ENCODE assay signal across 6 cellular contexts in the genomic region with DNA sequence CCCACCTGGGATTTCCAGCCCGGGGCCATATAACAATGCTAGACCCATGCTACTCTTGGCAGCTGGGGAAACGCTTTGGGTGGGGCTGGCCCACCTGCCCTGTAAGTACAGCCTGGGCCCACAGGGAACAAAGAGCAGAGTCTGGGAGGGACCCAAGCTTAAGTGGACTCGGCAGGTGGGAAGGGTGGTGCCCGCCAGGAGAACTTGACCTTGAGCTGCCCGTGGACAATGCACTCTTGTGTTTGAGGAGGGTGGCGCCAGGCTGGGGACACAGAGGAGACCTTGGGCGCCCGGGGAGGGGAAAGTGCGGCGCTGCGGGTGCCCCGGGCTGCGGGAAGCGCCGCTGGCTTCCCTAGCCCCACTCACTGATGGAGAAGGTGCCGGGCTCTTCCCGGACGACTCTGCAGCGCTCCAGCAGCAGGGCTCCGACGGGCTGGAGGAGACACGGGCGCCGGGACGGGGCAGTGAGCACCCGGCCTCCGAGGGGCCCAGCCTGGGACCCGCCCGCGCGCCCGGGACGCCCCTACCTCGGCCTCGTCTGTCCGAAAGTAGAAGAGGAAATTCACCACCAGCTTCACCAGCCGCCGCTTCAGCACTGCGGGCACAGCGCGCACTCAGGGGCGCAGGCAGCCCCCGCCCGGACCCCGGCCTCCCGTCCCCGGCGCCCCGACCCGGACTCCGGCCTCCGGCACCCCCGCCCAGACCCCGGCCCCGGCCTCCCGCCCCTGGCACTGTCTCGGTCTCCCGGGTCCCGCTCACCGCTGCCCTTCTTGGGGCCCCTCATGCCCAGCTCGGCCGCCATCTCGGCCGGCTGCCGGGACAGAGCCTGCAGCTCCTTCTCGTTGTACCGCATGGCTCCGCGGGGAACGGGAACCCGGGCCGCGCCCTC. TPM values are rescaled to one million over a fixed set of nuclear protein-coding genes. Genes with fewer than 3 reads are reported as not detected.
DNase-seq lines count a peak whose midpoint lies in the region; ATAC-seq and TF ChIP-seq lines count a peak whose summit lies in the region.

No MANE protein-coding gene starts in this region.

- peak; percentile 16 for ATAC-seq in GM21367 (IDR thresholded peaks at IDR 0.05; ENCODE audit: unreplicated experiment)

- peaks cover 9% of the 10 kb centered on the region for H3K36me3 Mint-ChIP-seq in progenitor cell of endocrine pancreas (ENCODE audit: insufficient read depth)

- no peaks in the 10 kb centered on the region for H3K9me3 Mint-ChIP-seq in progenitor cell of endocrine pancreas (ENCODE audit: low read depth)

- TF ChIP-seq CTCF in progenitor cell of endocrine pancreas (IDR thresholded peaks at IDR 0.05; ENCODE audit: unreplicated experiment), result no peak

- peak overlapping the region; percentile 91 for H3K27ac ChIP-seq in ACC112 (ENCODE audit: low read depth, low read length)

- H3K4me3 ChIP-seq in ACC112 (ENCODE audit: low read depth, low read length), result peak overlapping the region; percentile 94

- H3K4me1 Mint-ChIP-seq in progenitor cell of endocrine pancreas (ENCODE audit: low read depth), result peaks cover 35% of the 10 kb centered on the region

- no peak overlapping the region for H2AFZ ChIP-seq in ACC112 (ENCODE audit: low read length, unreplicated experiment)

- H3K27me3 ChIP-seq in ACC112 (ENCODE audit: insufficient read depth, low read length), result no peaks in the 10 kb centered on the region

- H3K27ac Mint-ChIP-seq in progenitor cell of endocrine pancreas, result peak overlapping the region; percentile 99

- no peaks in the 10 kb centered on the region for H3K36me3 ChIP-seq in ACC112 (ENCODE audit: insufficient read depth, low read length)

- no peaks in the 10 kb centered on the region for H3K27me3 Mint-ChIP-seq in progenitor cell of endocrine pancreas

- DNase-seq in NCI-H146 treated with DMSO at 0.1 percent for 48 hours (lab: John Stamatoyannopoulos, UW; ENCODE audit: unreplicated experiment) (peak; percentile 89), dermis blood vessel endothelial cell (peak; percentile 30), progenitor cell of endocrine pancreas (ENCODE audit: low spot score, unreplicated experiment) (peak; percentile 31)
- no peak for DNase-seq in central memory CD4-positive, alpha-beta T cell

- H3K79me2 ChIP-seq in ACC112 (ENCODE audit: control insufficient read depth, insufficient read depth, low read length, unreplicated experiment), result peaks cover 69% of the 10 kb centered on the region

- peaks cover 20% of the 10 kb centered on the region for H3K4me1 ChIP-seq in ACC112 (ENCODE audit: control insufficient read depth, insufficient read depth, low read length, unreplicated experiment)

- peak overlapping the region; percentile 95 for H3K4me3 Mint-ChIP-seq in progenitor cell of endocrine pancreas (ENCODE audit: low read depth)

RNA-seq across cellular contexts. Expression of gene PLEKHJ1, which starts 0.5 kb away (rescaled TPM):
- total RNA-seq in dermis blood vessel endothelial cell, result 64.0 and 84.9 TPM in 2 replicates
- 116 and 119 TPM in 2 replicates for total RNA-seq in progenitor cell of endocrine pancreas

RNA-seq across cellular contexts. Expression of gene SF3A2, which starts 1.0 kb away (rescaled TPM):
- 43.4 and 93.6 TPM in 2 replicates for total RNA-seq in dermis blood vessel endothelial cell
- 152 and 156 TPM in 2 replicates for total RNA-seq in progenitor cell of endocrine pancreas

RNA-seq across cellular contexts. Expression of gene AMH, which starts 13.5 kb away (rescaled TPM):
- 1.3 and 1.5 TPM in 2 replicates for total RNA-seq in dermis blood vessel endothelial cell
- total RNA-seq in progenitor cell of endocrine pancreas, result 58.4 and 71.3 TPM in 2 replicates

RNA-seq across cellular contexts. Expression of gene JSRP1, which starts 20.6 kb away (rescaled TPM):
- total RNA-seq in dermis blood vessel endothelial cell (0.17 TPM in 1 of 2 replicates, not detected in the other), progenitor cell of endocrine pancreas (1.00 and 1.6 TPM in 2 replicates)

RNA-seq across cellular contexts. Expression of gene PEAK3, which starts 46.3 kb away (rescaled TPM):
- total RNA-seq in dermis blood vessel endothelial cell (0.17 and 0.19 TPM in 2 replicates), progenitor cell of endocrine pancreas (not detected in 2 replicates)

Comparison
In these comparisons a context has a peak if more than half of its experiments do, and no peak if none do; other contexts are left out.
1. RNA of gene AMH, which starts 13.5 kb away (total RNA-seq): 58.4 to 71.3 TPM in progenitor cell of endocrine pancreas; 1.3 to 1.5 TPM in dermis blood vessel endothelial cell; every median in the first group is over 10 times any median in the second.